6 cellular contexts compared by ENCODE assay signal in genomic region chr11:574031-574565, GRCh38. TPM values are rescaled to one million over a fixed set of nuclear protein-coding genes. Genes with fewer than 3 reads are reported as not detected.
DNase-seq lines count a peak whose midpoint lies in the region; ATAC-seq, FAIRE-seq and TF ChIP-seq lines count a peak whose summit lies in the region.
"Not testable (repeated sequence)": the region's sequence is repeated elsewhere in the genome, so short reads cannot be mapped to it uniquely, and the experiment has no call there.

No MANE protein-coding gene starts in this region.

- H4K20me1 ChIP-seq in neural cell (ENCODE audit: insufficient read depth): not testable (repeated sequence)

- not testable (repeated sequence) for H3K36me3 ChIP-seq in left ventricle myocardium inferior; neural cell (ENCODE audit: insufficient read depth, low read length)

- intact Hi-C loops in left ventricle myocardium inferior (cut with micrococcal nuclease): not testable (repeated sequence)

- H3K4me1 ChIP-seq in A549: peaks cover 26% of the 10 kb centered on the region
- peaks cover 55% of the 10 kb centered on the region for H3K4me1 ChIP-seq in left ventricle myocardium inferior

- peaks cover 23% of the 10 kb centered on the region for H3K79me2 ChIP-seq in neural cell (replicated peaks; ENCODE audit: insufficient read depth, low read length)

- 0 out of 3 replicates have a peak overlapping the region, but pooled peaks have one; percentile 100 for H3K4me2 ChIP-seq in A549
- not testable (repeated sequence) for H3K4me2 ChIP-seq in neural cell (ENCODE audit: low read length)

- H3K27me3 Mint-ChIP-seq in IgD-negative memory B cell: peaks cover 13% of the 10 kb centered on the region
- H3K27me3 Mint-ChIP-seq in T-helper 1 cell treated with Interleukin-12 subunit alpha and Interleukin-12 subunit beta and Interleukin-4 antibody, amounts not matched to agents 30 μg/mL and 1 μg/mL, for 36 hours (ENCODE audit: low read depth): peaks cover 12% of the 10 kb centered on the region
- H3K27me3 Mint-ChIP-seq in activated naive CD8-positive, alpha-beta T cell treated with anti-CD3 and anti-CD28 coated beads for 36 hours: peaks cover 12% of the 10 kb centered on the region

- H3K27ac Mint-ChIP-seq in IgD-negative memory B cell: peak overlapping the region in 1 of 3 donors; percentile 86
- not testable (repeated sequence) for H3K27ac Mint-ChIP-seq in T-helper 1 cell treated with Interleukin-12 subunit alpha and Interleukin-12 subunit beta and Interleukin-4 antibody, amounts not matched to agents 30 μg/mL and 1 μg/mL, for 36 hours; activated naive CD8-positive, alpha-beta T cell treated with anti-CD3 and anti-CD28 coated beads for 36 hours

- H3K9me3 ChIP-seq in A549; left ventricle myocardium inferior (replicated peaks); neural cell (ENCODE audit: low read length): not testable (repeated sequence)

- 84% methylated on average over 14 of the region's 14 CpGs for WGBS in A549 (ENCODE audit: missing lambda C conversion rate)

- not testable (repeated sequence) for H3K9me3 Mint-ChIP-seq in IgD-negative memory B cell; T-helper 1 cell treated with Interleukin-12 subunit alpha and Interleukin-12 subunit beta and Interleukin-4 antibody, amounts not matched to agents 30 μg/mL and 1 μg/mL, for 36 hours; activated naive CD8-positive, alpha-beta T cell treated with anti-CD3 and anti-CD28 coated beads for 36 hours

- not testable (repeated sequence) for DNase-seq in A549 (ENCODE audit: low read depth in 1 of 2, low spot score in 1 of 2); activated naive CD8-positive, alpha-beta T cell treated with anti-CD3 and anti-CD28 coated beads for 36 hours; left ventricle myocardium inferior

- TF ChIP-seq EP300 in A549 (IDR thresholded peaks at IDR 0.05); neural cell (conservative IDR thresholded peaks at IDR 0.05; ENCODE audit: poor library complexity, severe bottlenecking): not testable (repeated sequence)

- not testable (repeated sequence) for H3K27ac ChIP-seq in A549; left ventricle myocardium inferior (replicated peaks); neural cell (ENCODE audit: low read length)

- CTCF ChIA-PET in A549 (lab: Yijun Ruan, JAX): interaction anchor here (1.3 kb wide), 1 partner anchor 9 kb away, joined by 4 read pairs; no protein-coding TSS in a partner anchor

- H3K9me2 ChIP-seq in neural cell (ENCODE audit: insufficient read depth, low read length): not testable (repeated sequence)

- ATAC-seq in A549: not testable (repeated sequence)

- peaks cover 11 to 18% (median 16%) of the 10 kb centered on the region in 3 donors for H3K4me1 Mint-ChIP-seq in IgD-negative memory B cell
- H3K4me1 Mint-ChIP-seq in T-helper 1 cell treated with Interleukin-12 subunit alpha and Interleukin-12 subunit beta and Interleukin-4 antibody, amounts not matched to agents 30 μg/mL and 1 μg/mL, for 36 hours (ENCODE audit: low read depth): peaks cover 26% of the 10 kb centered on the region
- peaks cover 29% of the 10 kb centered on the region for H3K4me1 Mint-ChIP-seq in activated naive CD8-positive, alpha-beta T cell treated with anti-CD3 and anti-CD28 coated beads for 36 hours

- FAIRE-seq in A549 (lab: Jason Lieb, UNC): not testable (repeated sequence)

- not testable (repeated sequence) for TF ChIP-seq CTCF in A549 (IDR thresholded peaks at IDR 0.05); left ventricle myocardium inferior (IDR thresholded peaks at IDR 0.05; ENCODE audit: borderline replicate concordance); neural cell (IDR thresholded peaks at IDR 0.05; ENCODE audit: poor library complexity, severe bottlenecking)

- H3K27me3 ChIP-seq in left ventricle myocardium inferior (ENCODE audit: low read depth); neural cell (ENCODE audit: insufficient read depth, low read depth, low read length): not testable (repeated sequence)

- not testable (repeated sequence) for H3F3A ChIP-seq in neural cell (ENCODE audit: insufficient read depth, low read length, poor library complexity, severe bottlenecking)

- H3K36me3 Mint-ChIP-seq in IgD-negative memory B cell; T-helper 1 cell treated with Interleukin-12 subunit alpha and Interleukin-12 subunit beta and Interleukin-4 antibody, amounts not matched to agents 30 μg/mL and 1 μg/mL, for 36 hours (ENCODE audit: low read depth): not testable (repeated sequence)
- peaks cover 20% of the 10 kb centered on the region for H3K36me3 Mint-ChIP-seq in activated naive CD8-positive, alpha-beta T cell treated with anti-CD3 and anti-CD28 coated beads for 36 hours

- H3K4me3 ChIP-seq in A549: not testable (repeated sequence)
- H3K4me3 ChIP-seq in left ventricle myocardium inferior (peak overlapping the region; percentile 79), neural cell (ENCODE audit: low read length) (peak overlapping the region; percentile 95)

- H3K9ac ChIP-seq in neural cell (ENCODE audit: low read length): not testable (repeated sequence)

- TF ChIP-seq POLR2A in A549 (IDR thresholded peaks at IDR 0.05; ENCODE audit: low read length): not testable (repeated sequence)

- TF ChIP-seq RAD21 in A549 (conservative IDR thresholded peaks at IDR 0.05 in 1 of 2, IDR thresholded peaks at IDR 0.05 in 1 of 2); neural cell (conservative IDR thresholded peaks at IDR 0.05): not testable (repeated sequence)

- H3K4me3 Mint-ChIP-seq in IgD-negative memory B cell: peak overlapping the region in 3 of 4 donors; percentile 39 to 88 (median 82)
- H3K4me3 Mint-ChIP-seq in T-helper 1 cell treated with Interleukin-12 subunit alpha and Interleukin-12 subunit beta and Interleukin-4 antibody, amounts not matched to agents 30 μg/mL and 1 μg/mL, for 36 hours: peak overlapping the region; percentile 84
- H3K4me3 Mint-ChIP-seq in activated naive CD8-positive, alpha-beta T cell treated with anti-CD3 and anti-CD28 coated beads for 36 hours: peak overlapping the region; percentile 82

- POLR2A ChIA-PET in A549 (lab: Yijun Ruan, JAX): not testable (repeated sequence)

- not testable (repeated sequence) for H2AFZ ChIP-seq in neural cell (ENCODE audit: low read depth, low read length)

RNA-seq across cellular contexts. Expression of gene PHRF1, which starts 2.2 kb away (rescaled TPM):
- polyA plus RNA-seq in A549 (2011; rRNA removed) (8.6 and 10.8 TPM in 2 replicates), A549 (2017; fragmentation: RNase III; extraction: RNeasy Plus Mini Kit Qiagen cat#74134 plus additional on column Dnase treatment) (23.0 to 25.3 TPM (median 23.7 TPM) in 3 replicates), IgD-negative memory B cell (15.4 TPM), neural cell (8.5 and 12.1 TPM in 2 replicates)
- polyA plus RNA-seq in A549 (2012; cell fraction: cytosol; rRNA removed): 19.8 and 25.1 TPM in 2 replicates
- 46.9 and 57.6 TPM in 2 replicates for polyA plus RNA-seq in A549 (2012; cell fraction: nucleus; rRNA removed)
- polyA minus RNA-seq in A549 (2011; rRNA and poly(A)+ RNA removed): 10.3 and 11.1 TPM in 2 replicates
- 10 to 100 TPM; 42.3 to 44.3 TPM for total RNA-seq in activated naive CD8-positive, alpha-beta T cell treated with anti-CD3 and anti-CD28 coated beads for 36 hours
- 17.7 TPM for total RNA-seq in left ventricle myocardium inferior
- 38.0 and 49.2 TPM in 2 replicates for polyA minus RNA-seq in neural cell

RNA-seq across cellular contexts. Expression of gene RASSF7, which starts 13.3 kb away (rescaled TPM):
- 18.4 and 19.0 TPM in 2 replicates for polyA plus RNA-seq in A549 (2011; rRNA removed)
- 56.3 and 74.7 TPM in 2 replicates for polyA plus RNA-seq in A549 (2012; cell fraction: cytosol; rRNA removed)
- polyA plus RNA-seq in A549 (2012; cell fraction: nucleus; rRNA removed): 101 and 152 TPM in 2 replicates
- polyA plus RNA-seq in A549 (2017; fragmentation: RNase III; extraction: RNeasy Plus Mini Kit Qiagen cat#74134 plus additional on column Dnase treatment): 27.7 to 30.7 TPM (median 30.5 TPM) in 3 replicates
- 5.6 and 11.8 TPM in 2 replicates for polyA minus RNA-seq in A549 (2011; rRNA and poly(A)+ RNA removed)
- 42.0 TPM for polyA plus RNA-seq in IgD-negative memory B cell
- total RNA-seq in activated naive CD8-positive, alpha-beta T cell treated with anti-CD3 and anti-CD28 coated beads for 36 hours: 10 to 100 TPM in 1 of 2 experiments, 1 to 10 TPM in 1; 9.8 to 11.5 TPM
- total RNA-seq in left ventricle myocardium inferior: 4.5 TPM
- polyA plus RNA-seq in neural cell: 37.1 and 51.5 TPM in 2 replicates
- 9.3 and 14.6 TPM in 2 replicates for polyA minus RNA-seq in neural cell

RNA-seq across cellular contexts. Expression of gene LMNTD2, which starts 13.6 kb away (rescaled TPM):
- polyA plus RNA-seq in A549 (2011; rRNA removed): 1.7 and 2.2 TPM in 2 replicates
- 3.6 and 5.1 TPM in 2 replicates for polyA plus RNA-seq in A549 (2012; cell fraction: cytosol; rRNA removed)
- polyA plus RNA-seq in A549 (2012; cell fraction: nucleus; rRNA removed): 25.7 and 39.4 TPM in 2 replicates
- polyA plus RNA-seq in A549 (2017; fragmentation: RNase III; extraction: RNeasy Plus Mini Kit Qiagen cat#74134 plus additional on column Dnase treatment): 2.6 to 4.2 TPM (median 3.5 TPM) in 3 replicates
- polyA minus RNA-seq in A549 (2011; rRNA and poly(A)+ RNA removed): 0.50 and 0.97 TPM in 2 replicates
- 3.8 TPM for polyA plus RNA-seq in IgD-negative memory B cell
- 1 to 10 TPM; 1.2 to 1.3 TPM for total RNA-seq in activated naive CD8-positive, alpha-beta T cell treated with anti-CD3 and anti-CD28 coated beads for 36 hours
- total RNA-seq in left ventricle myocardium inferior: 0.52 TPM
- 0.61 and 3.0 TPM in 2 replicates for polyA plus RNA-seq in neural cell
- not detected in 2 replicates for polyA minus RNA-seq in neural cell

RNA-seq across cellular contexts. Expression of gene LRRC56, which starts 36.8 kb away (rescaled TPM):
- 0.30 and 0.32 TPM in 2 replicates for polyA plus RNA-seq in A549 (2011; rRNA removed)
- 0.29 and 0.49 TPM in 2 replicates for polyA plus RNA-seq in A549 (2012; cell fraction: cytosol; rRNA removed)
- polyA plus RNA-seq in A549 (2012; cell fraction: nucleus; rRNA removed): 2.3 and 2.6 TPM in 2 replicates
- polyA plus RNA-seq in A549 (2017; fragmentation: RNase III; extraction: RNeasy Plus Mini Kit Qiagen cat#74134 plus additional on column Dnase treatment): 0.47 to 1.1 TPM (median 1.0 TPM) in 3 replicates
- 0.15 and 0.37 TPM in 2 replicates for polyA minus RNA-seq in A549 (2011; rRNA and poly(A)+ RNA removed)
- 2.6 TPM for polyA plus RNA-seq in IgD-negative memory B cell
- 1 to 10 TPM; 1.4 to 2.2 TPM for total RNA-seq in activated naive CD8-positive, alpha-beta T cell treated with anti-CD3 and anti-CD28 coated beads for 36 hours
- 0.25 TPM for total RNA-seq in left ventricle myocardium inferior
- 0.76 and 1.3 TPM in 2 replicates for polyA plus RNA-seq in neural cell
- polyA minus RNA-seq in neural cell: 1.2 and 1.5 TPM in 2 replicates

RNA-seq across cellular contexts. Expression of gene HRAS, which starts 38.7 kb away (rescaled TPM):
- 56.3 and 63.3 TPM in 2 replicates for polyA plus RNA-seq in A549 (2011; rRNA removed)
- polyA plus RNA-seq in A549 (2012; cell fraction: cytosol; rRNA removed): 189 and 255 TPM in 2 replicates
- 141 and 185 TPM in 2 replicates for polyA plus RNA-seq in A549 (2012; cell fraction: nucleus; rRNA removed)
- polyA plus RNA-seq in A549 (2017; fragmentation: RNase III; extraction: RNeasy Plus Mini Kit Qiagen cat#74134 plus additional on column Dnase treatment): 86.9 to 96.3 TPM (median 88.2 TPM) in 3 replicates
- 71.6 and 81.9 TPM in 2 replicates for polyA minus RNA-seq in A549 (2011; rRNA and poly(A)+ RNA removed)
- 22.5 TPM for polyA plus RNA-seq in IgD-negative memory B cell
- total RNA-seq in activated naive CD8-positive, alpha-beta T cell treated with anti-CD3 and anti-CD28 coated beads for 36 hours: 10 to 100 TPM; 46.0 to 48.7 TPM
- 55.9 TPM for total RNA-seq in left ventricle myocardium inferior
- 119 and 120 TPM in 2 replicates for polyA plus RNA-seq in neural cell
- polyA minus RNA-seq in neural cell: 50.2 and 55.7 TPM in 2 replicates
